9 cellular contexts compared by ENCODE assay signal in the genomic region with DNA sequence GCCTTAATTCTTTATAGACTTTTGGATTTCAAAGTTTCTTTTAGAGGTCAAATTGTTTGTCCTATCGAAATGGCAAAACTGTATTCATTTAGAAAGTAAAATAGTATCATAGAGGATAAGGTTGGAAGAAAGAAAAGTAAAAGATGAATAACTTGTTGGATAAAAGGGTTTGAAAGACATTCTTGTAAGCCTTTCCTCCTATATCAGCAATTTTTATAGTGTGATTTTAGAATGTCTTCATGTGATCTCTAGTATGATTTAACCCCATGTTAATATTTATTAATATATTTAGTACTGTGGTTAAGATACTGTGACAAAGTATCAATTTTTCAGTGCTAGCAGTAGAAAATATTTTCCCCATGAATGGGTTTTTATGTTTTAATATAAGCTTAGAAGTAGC. TPM values are rescaled to one million over a fixed set of nuclear protein-coding genes. Genes with fewer than 3 reads are reported as not detected.
A peak's percentile ranks its signal among the peaks of the same experiment; 100 is the strongest.
DNase-seq lines count a peak whose midpoint lies in the region; ATAC-seq and TF ChIP-seq lines count a peak whose summit lies in the region.
"Had no signal": no experiment of that assay in that cellular context is flagged by ENCODE, and none has a peak within 500 bp of the region (broad histone marks: within the 10 kb centered on the region; RNA-seq: fewer than 3 reads in every experiment).

No MANE protein-coding gene starts in this region.

- no peaks in the 10 kb centered on the region for H3K9me3 Mint-ChIP-seq in activated naive CD8-positive, alpha-beta T cell treated with anti-CD3 and anti-CD28 coated beads, Interleukin-2, amount 10 ng/mL, durations not matched to agents 7 days and 5 days
- H3K9me3 Mint-ChIP-seq in mesothelial cell of epicardium: no peaks in the 10 kb centered on the region

- H3K27me3 ChIP-seq in left ventricle myocardium inferior (ENCODE audit: low read depth): no peaks in the 10 kb centered on the region
- no peaks in the 10 kb centered on the region for H3K27me3 ChIP-seq in vagina

- H3K4me1 ChIP-seq in left ventricle myocardium inferior: peaks cover 65% of the 10 kb centered on the region
- peaks cover 52% of the 10 kb centered on the region for H3K4me1 ChIP-seq in vagina

- TF ChIP-seq CTCF in left ventricle myocardium inferior (IDR thresholded peaks at IDR 0.05; ENCODE audit: borderline replicate concordance): no peak
- no peak for TF ChIP-seq CTCF in mesothelial cell of epicardium (IDR thresholded peaks at IDR 0.05; ENCODE audit: unreplicated experiment)
- no peak for TF ChIP-seq CTCF in vagina (IDR thresholded peaks at IDR 0.05)

- H3K4me3 ChIP-seq in left ventricle myocardium inferior (peak overlapping the region; percentile 96), vagina (peak overlapping the region in 1 of 2 donors; percentile 89)

- H3K9me3 ChIP-seq in left ventricle myocardium inferior (replicated peaks) (no peaks in the 10 kb centered on the region), vagina (no peaks in the 10 kb centered on the region)

- peak overlapping the region; percentile 88 for H3K27ac Mint-ChIP-seq in activated naive CD8-positive, alpha-beta T cell treated with anti-CD3 and anti-CD28 coated beads, Interleukin-2, amount 10 ng/mL, durations not matched to agents 7 days and 5 days
- H3K27ac Mint-ChIP-seq in mesothelial cell of epicardium: peak overlapping the region; percentile 76

- no peaks in the 10 kb centered on the region for H3K27me3 Mint-ChIP-seq in activated naive CD8-positive, alpha-beta T cell treated with anti-CD3 and anti-CD28 coated beads, Interleukin-2, amount 10 ng/mL, durations not matched to agents 7 days and 5 days
- no peaks in the 10 kb centered on the region for H3K27me3 Mint-ChIP-seq in mesothelial cell of epicardium (ENCODE audit: low read depth)

- ATAC-seq in left ventricle myocardium superior: no peak
- ATAC-seq in activated naive CD8-positive, alpha-beta T cell treated with anti-CD3 and anti-CD28 coated beads, Interleukin-2, amount 10 ng/mL, durations not matched to agents 7 days and 5 days (ENCODE audit: low read depth): no peak

- no peak for DNase-seq in left ventricle myocardium inferior
- no peak for DNase-seq in left ventricle myocardium superior
- DNase-seq in activated naive CD8-positive, alpha-beta T cell treated with anti-CD3 and anti-CD28 coated beads, Interleukin-2, amount 10 ng/mL, durations not matched to agents 7 days and 5 days: no peak
- no peak for DNase-seq in mesothelial cell of epicardium (ENCODE audit: low spot score in 2 of 2, unreplicated experiment in 2 of 2)
- no peak for DNase-seq in vagina (ENCODE audit: extremely low spot score in 2 of 2)
- no peak for DNase-seq in NCI-H187 treated with DMSO at 0.1 percent for 48 hours (lab: John Stamatoyannopoulos, UW)
- DNase-seq in activated gamma-delta T cell (lab: John Stamatoyannopoulos, UW): no peak
- DNase-seq in stimulated activated CD8-positive, alpha-beta memory T cell treated with anti-CD3 and anti-CD28 coated beads, Interleukin-4, amount 100 ng/mL, for 48 hours: no peak
- DNase-seq: nucleus accumbens had no signal

- intact Hi-C loops in left ventricle myocardium inferior (cut with micrococcal nuclease): no loop called here
- intact Hi-C loops in left ventricle myocardium superior (cut with micrococcal nuclease): no loop called here
- intact Hi-C loops in vagina (cut with DNase I): loop anchor here (10.0 kb wide), 1 partner anchor 207 kb away; no protein-coding TSS in a partner anchor

- no peak for TF ChIP-seq POLR2A in vagina (IDR thresholded peaks at IDR 0.05)

- H3K4me1 Mint-ChIP-seq in activated naive CD8-positive, alpha-beta T cell treated with anti-CD3 and anti-CD28 coated beads, Interleukin-2, amount 10 ng/mL, durations not matched to agents 7 days and 5 days: peaks cover 24% of the 10 kb centered on the region
- H3K4me1 Mint-ChIP-seq in mesothelial cell of epicardium: peaks cover 42% of the 10 kb centered on the region

- H3K36me3 Mint-ChIP-seq in activated naive CD8-positive, alpha-beta T cell treated with anti-CD3 and anti-CD28 coated beads, Interleukin-2, amount 10 ng/mL, durations not matched to agents 7 days and 5 days: peaks cover 46% of the 10 kb centered on the region
- H3K36me3 Mint-ChIP-seq in mesothelial cell of epicardium: peaks cover 7% of the 10 kb centered on the region

- peaks cover 14% of the 10 kb centered on the region for H3K36me3 ChIP-seq in left ventricle myocardium inferior
- peaks cover 0 to 6% of the 10 kb centered on the region in 2 donors for H3K36me3 ChIP-seq in vagina

- H3K4me3 Mint-ChIP-seq in activated naive CD8-positive, alpha-beta T cell treated with anti-CD3 and anti-CD28 coated beads, Interleukin-2, amount 10 ng/mL, durations not matched to agents 7 days and 5 days: peak overlapping the region; percentile 99
- no peak overlapping the region for H3K4me3 Mint-ChIP-seq in mesothelial cell of epicardium

- POLR2A ChIA-PET in activated naive CD8-positive, alpha-beta T cell treated with anti-CD3 and anti-CD28 coated beads, Interleukin-2, amount 10 ng/mL, durations not matched to agents 7 days and 5 days (lab: Charles Lee): interaction anchor here (1.0 to 1.4 kb wide), 4 partner anchors 48 to 165 kb away, joined by 3 to 23 read pairs (median 12); no protein-coding TSS in a partner anchor

- H3K27ac ChIP-seq in left ventricle myocardium inferior (replicated peaks): peak overlapping the region; percentile 100
- H3K27ac ChIP-seq in vagina: peak overlapping the region; percentile 100

RNA-seq across cellular contexts. Expression of gene ARF6, which starts 4.5 kb away (rescaled TPM):
- total RNA-seq in left ventricle myocardium inferior (24.4 TPM), left ventricle myocardium superior (24.6 TPM), mesothelial cell of epicardium (33.7 to 36.0 TPM (median 34.0 TPM) in 3 replicates), vagina (48.6 TPM)
- 100 to 1,000 TPM; 162 to 169 TPM for total RNA-seq in activated naive CD8-positive, alpha-beta T cell treated with anti-CD3 and anti-CD28 coated beads, Interleukin-2, amount 10 ng/mL, durations not matched to agents 7 days and 5 days

RNA-seq across cellular contexts. Expression of gene NEMF, which starts 44.8 kb away (rescaled TPM):
- total RNA-seq in left ventricle myocardium inferior (52.7 TPM), left ventricle myocardium superior (50.1 TPM), mesothelial cell of epicardium (83.5 to 94.9 TPM (median 91.2 TPM) in 3 replicates), vagina (77.8 TPM)
- total RNA-seq in activated naive CD8-positive, alpha-beta T cell treated with anti-CD3 and anti-CD28 coated beads, Interleukin-2, amount 10 ng/mL, durations not matched to agents 7 days and 5 days: 10 to 100 TPM; 90.1 to 91.1 TPM
